1 cellular context compared by ENCODE assay signal in the genomic region with DNA sequence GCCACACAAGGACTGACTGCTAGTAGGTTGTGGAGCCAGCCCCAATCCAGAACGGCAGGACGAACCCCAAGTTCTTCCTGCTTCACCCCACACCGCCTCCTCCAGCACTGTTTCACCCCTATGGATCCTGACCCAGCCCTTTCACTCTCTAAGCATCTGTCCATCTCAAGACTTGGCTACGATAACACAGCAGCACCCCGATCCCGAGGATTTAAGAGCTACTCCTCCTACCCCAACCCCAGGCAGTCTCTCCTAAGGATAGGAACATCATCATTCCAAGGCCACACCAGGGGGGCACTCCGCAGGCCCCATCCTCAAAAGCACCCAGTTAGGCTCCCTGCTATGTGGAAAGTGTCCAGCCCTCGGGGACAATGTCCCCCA.
TF ChIP-seq lines count a peak whose summit lies in the region.

No MANE protein-coding gene starts in this region.

TF ChIP-seq in HepG2, 621 proteins besides CTCF, POLR2A, EP300 and RAD21 (continued from another document):
- TF ChIP-seq HOMEZ (CRISPR knock-in tag; IDR thresholded peaks at IDR 0.05; ENCODE audit: low read depth) (no peak), ZKSCAN5 (CRISPR knock-in tag; IDR thresholded peaks at IDR 0.05) (no peak), ZNF780A (CRISPR knock-in tag; IDR thresholded peaks at IDR 0.05) (no peak)
- TF ChIP-seq, protein P1, sequence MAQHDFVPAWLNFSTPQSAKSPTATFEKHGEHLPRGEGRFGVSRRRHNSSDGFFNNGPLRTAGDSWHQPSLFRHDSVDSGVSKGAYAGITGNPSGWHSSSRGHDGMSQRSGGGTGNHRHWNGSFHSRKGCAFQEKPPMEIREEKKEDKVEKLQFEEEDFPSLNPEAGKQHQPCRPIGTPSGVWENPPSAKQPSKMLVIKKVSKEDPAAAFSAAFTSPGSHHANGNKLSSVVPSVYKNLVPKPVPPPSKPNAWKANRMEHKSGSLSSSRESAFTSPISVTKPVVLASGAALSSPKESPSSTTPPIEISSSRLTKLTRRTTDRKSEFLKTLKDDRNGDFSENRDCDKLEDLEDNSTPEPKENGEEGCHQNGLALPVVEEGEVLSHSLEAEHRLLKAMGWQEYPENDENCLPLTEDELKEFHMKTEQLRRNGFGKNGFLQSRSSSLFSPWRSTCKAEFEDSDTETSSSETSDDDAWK (CRISPR knock-in tag; IDR thresholded peaks at IDR 0.05), result no peak
- TF ChIP-seq, protein P2, sequence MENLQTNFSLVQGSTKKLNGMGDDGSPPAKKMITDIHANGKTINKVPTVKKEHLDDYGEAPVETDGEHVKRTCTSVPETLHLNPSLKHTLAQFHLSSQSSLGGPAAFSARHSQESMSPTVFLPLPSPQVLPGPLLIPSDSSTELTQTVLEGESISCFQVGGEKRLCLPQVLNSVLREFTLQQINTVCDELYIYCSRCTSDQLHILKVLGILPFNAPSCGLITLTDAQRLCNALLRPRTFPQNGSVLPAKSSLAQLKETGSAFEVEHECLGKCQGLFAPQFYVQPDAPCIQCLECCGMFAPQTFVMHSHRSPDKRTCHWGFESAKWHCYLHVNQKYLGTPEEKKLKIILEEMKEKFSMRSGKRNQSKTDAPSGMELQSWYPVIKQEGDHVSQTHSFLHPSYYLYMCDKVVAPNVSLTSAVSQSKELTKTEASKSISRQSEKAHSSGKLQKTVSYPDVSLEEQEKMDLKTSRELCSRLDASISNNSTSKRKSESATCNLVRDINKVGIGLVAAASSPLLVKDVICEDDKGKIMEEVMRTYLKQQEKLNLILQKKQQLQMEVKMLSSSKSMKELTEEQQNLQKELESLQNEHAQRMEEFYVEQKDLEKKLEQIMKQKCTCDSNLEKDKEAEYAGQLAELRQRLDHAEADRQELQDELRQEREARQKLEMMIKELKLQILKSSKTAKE (CRISPR knock-in tag; IDR thresholded peaks at IDR 0.05; ENCODE audit: borderline replicate concordance), result no peak
